Comparison of ENCODE assay signal across 31 cellular contexts in genomic region chr12:78171082-78171481, GRCh38.
"Had no signal": no experiment of that assay in that cellular context is flagged by ENCODE, and none has a peak within 500 bp of the region (broad histone marks: within the 10 kb centered on the region; RNA-seq: fewer than 3 reads in every experiment).

No MANE protein-coding gene starts in this region.

- H3K27me3 Mint-ChIP-seq: activated B cell treated with CpG ODN at 0.5 μM for 24 hours; activated CD4-positive, alpha-beta memory T cell treated with anti-CD3 and anti-CD28 coated beads for 36 hours; activated naive CD4-positive, alpha-beta T cell treated with anti-CD3 and anti-CD28 coated beads, Interleukin-2, amount 10 ng/mL, durations not matched to agents 7 days and 5 days; activated naive CD8-positive, alpha-beta T cell; activated naive CD8-positive, alpha-beta T cell treated with anti-CD3 and anti-CD28 coated beads, Interleukin-2, amount 50 U/mL, for 24 hours; central memory CD8-positive, alpha-beta T cell had no signal

- DNase-seq: activated B cell treated with CpG ODN at 0.5 μM for 24 hours; activated CD4-positive, alpha-beta memory T cell treated with anti-CD3 and anti-CD28 coated beads for 36 hours; activated CD4-positive, alpha-beta T cell treated with anti-CD3 and anti-CD28 coated beads for 4 hours; activated CD4-positive, alpha-beta T cell treated with anti-CD3 and anti-CD28 coated beads, Interleukin-2, amount 50 U/mL, for 1 hour; activated CD4-positive, CD25-positive, alpha-beta regulatory T cell treated with anti-CD3 and anti-CD28 coated beads, Interleukin-2, amount 50 U/mL, for 72 hours; activated CD8-positive, alpha-beta memory T cell treated with anti-CD3 and anti-CD28 coated beads, Interleukin-2, amount 50 U/mL, for 4 hours; activated effector memory CD4-positive, alpha-beta T cell treated with Interleukin-2 at 50 U/mL for 16 hours; activated naive CD4-positive, alpha-beta T cell treated with anti-CD3 and anti-CD28 coated beads, Interleukin-2, amount 10 ng/mL, durations not matched to agents 7 days and 5 days; activated naive CD8-positive, alpha-beta T cell treated with anti-CD3 and anti-CD28 coated beads, Interleukin-2, amount 50 U/mL, for 24 hours; activated T-cell treated with anti-CD3 and anti-CD28 coated beads, Interleukin-2, amount 50 U/mL, for 48 hours; amniotic stem cell; aorta; brain microvascular endothelial cell; MM.1S; MV-4-11; NCI-H1092; NCI-H1436 treated with DMSO at 0.1 percent for 48 hours; NCI-H1694 treated with DMSO at 0.1 percent for 48 hours; NCI-H2029; NCI-H510A; NK-92 treated with Interleukin-12 subunit alpha and Interleukin-12 subunit beta, amount 100 ng/mL, for 24 hours; PC-9; SW 1271; T-helper 1 cell; T-helper 2 cell; T-helper 9 cell had no signal

- H3K4me3 ChIP-seq: PC-9 had no signal

- H3K9me3 Mint-ChIP-seq: activated B cell treated with CpG ODN at 0.5 μM for 24 hours; activated naive CD8-positive, alpha-beta T cell treated with anti-CD3 and anti-CD28 coated beads, Interleukin-2, amount 50 U/mL, for 24 hours had no signal

- H3K27me3 ChIP-seq: brain microvascular endothelial cell had no signal

- H3K36me3 Mint-ChIP-seq: activated CD4-positive, alpha-beta memory T cell treated with anti-CD3 and anti-CD28 coated beads for 36 hours; activated naive CD4-positive, alpha-beta T cell treated with anti-CD3 and anti-CD28 coated beads, Interleukin-2, amount 10 ng/mL, durations not matched to agents 7 days and 5 days; activated naive CD8-positive, alpha-beta T cell had no signal

- H3K4me1 Mint-ChIP-seq: activated B cell treated with CpG ODN at 0.5 μM for 24 hours; activated naive CD4-positive, alpha-beta T cell treated with anti-CD3 and anti-CD28 coated beads, Interleukin-2, amount 10 ng/mL, durations not matched to agents 7 days and 5 days; activated naive CD8-positive, alpha-beta T cell treated with anti-CD3 and anti-CD28 coated beads, Interleukin-2, amount 50 U/mL, for 24 hours; central memory CD8-positive, alpha-beta T cell had no signal

- H3K27ac ChIP-seq: brain microvascular endothelial cell, KMS-11, PC-9, RWPE1, VCaP had no signal

- H3K4me3 Mint-ChIP-seq: activated B cell treated with CpG ODN at 0.5 μM for 24 hours; activated CD4-positive, alpha-beta memory T cell treated with anti-CD3 and anti-CD28 coated beads for 36 hours; activated naive CD4-positive, alpha-beta T cell treated with anti-CD3 and anti-CD28 coated beads, Interleukin-2, amount 10 ng/mL, durations not matched to agents 7 days and 5 days; activated naive CD8-positive, alpha-beta T cell; activated naive CD8-positive, alpha-beta T cell treated with anti-CD3 and anti-CD28 coated beads, Interleukin-2, amount 50 U/mL, for 24 hours; central memory CD8-positive, alpha-beta T cell had no signal

- H3K27ac Mint-ChIP-seq: activated B cell treated with CpG ODN at 0.5 μM for 24 hours; activated CD4-positive, alpha-beta memory T cell treated with anti-CD3 and anti-CD28 coated beads for 36 hours; activated naive CD4-positive, alpha-beta T cell treated with anti-CD3 and anti-CD28 coated beads, Interleukin-2, amount 10 ng/mL, durations not matched to agents 7 days and 5 days; activated naive CD8-positive, alpha-beta T cell; activated naive CD8-positive, alpha-beta T cell treated with anti-CD3 and anti-CD28 coated beads, Interleukin-2, amount 50 U/mL, for 24 hours had no signal
